ENCODE assay signal across 8 cellular contexts in genomic region chr1:43274125-43274803, GRCh38.
DNase-seq lines count a peak whose midpoint lies in the region; ATAC-seq and TF ChIP-seq lines count a peak whose summit lies in the region.

No MANE protein-coding gene starts in this region.

- H3K27ac ChIP-seq in MM.1S (ENCODE audit: low read length) = no peak overlapping the region

- H3K79me2 ChIP-seq in MM.1S (ENCODE audit: low read length) = no peaks in the 10 kb centered on the region

- peak overlapping the region; percentile 51 for H2AFZ ChIP-seq in MM.1S (ENCODE audit: low read length)

- 0 out of 2 replicates have a peak, but pooled peaks cover 5% of the 10 kb centered on the region for H3K4me1 ChIP-seq in MM.1S (ENCODE audit: low read length)

- no peak for ATAC-seq in HG03139 (IDR thresholded peaks at IDR 0.05; ENCODE audit: unreplicated experiment)
- no peak for ATAC-seq in GM19351 (IDR thresholded peaks at IDR 0.05; ENCODE audit: unreplicated experiment)

- no peak for TF ChIP-seq CTCF in MM.1S (IDR thresholded peaks at IDR 0.05; ENCODE audit: low read length)

- no peak overlapping the region for H3K9ac ChIP-seq in MM.1S (ENCODE audit: low read length)

- no peak overlapping the region for H3K4me3 ChIP-seq in MM.1S (ENCODE audit: low read length)

- H3K27me3 ChIP-seq in MM.1S (replicated peaks; ENCODE audit: insufficient read depth, low read length) = no peaks in the 10 kb centered on the region

- H3K4me2 ChIP-seq in MM.1S (ENCODE audit: low read depth, low read length) = peak overlapping the region; percentile 28; the same call in 1 of the 2 replicates

- no peaks in the 10 kb centered on the region for H3F3A ChIP-seq in MM.1S (ENCODE audit: insufficient read depth, low read length)

- DNase-seq in DMS79 treated with DMSO at 0.1 percent for 48 hours (lab: John Stamatoyannopoulos, UW) (peak; percentile 60), MM.1S (peak; percentile 18), activated T-cell treated with anti-CD3 and anti-CD28 coated beads for 48 hours (ENCODE audit: low read depth) (peak; percentile 15), glomerular visceral epithelial cell (ENCODE audit: extremely low spot score) (peak; percentile 11), GOT3 (lab: John Stamatoyannopoulos, UW) (no peak)
- peak; percentile 7 to 20 (median 15) for DNase-seq in stimulated activated CD4-positive, alpha-beta T cell treated with anti-CD3 and anti-CD28 coated beads, TNF-alpha, amount 100 ng/mL, for 48 hours (ENCODE audit: low read depth in 3 of 3)

- no peaks in the 10 kb centered on the region for H3K9me3 ChIP-seq in MM.1S (replicated peaks; ENCODE audit: insufficient read depth, low read length)

- H4K20me1 ChIP-seq in MM.1S (ENCODE audit: insufficient read depth, low read length) = no peaks in the 10 kb centered on the region

- H3K9me2 ChIP-seq in MM.1S (replicated peaks; ENCODE audit: insufficient read depth, low read length) = no peaks in the 10 kb centered on the region

- H3K36me3 ChIP-seq in MM.1S (replicated peaks; ENCODE audit: insufficient read depth, low read length) = no peaks in the 10 kb centered on the region
